24 cellular contexts compared by ENCODE assay signal in genomic region chr4:14596437-14596836, GRCh38.
"Had no signal": no experiment of that assay in that cellular context is flagged by ENCODE, and none has a peak within 500 bp of the region (broad histone marks: within the 10 kb centered on the region; RNA-seq: fewer than 3 reads in every experiment).

No MANE protein-coding gene starts in this region.

- H3K36me3 ChIP-seq: SJSA1 had no signal

- H3K9me3 ChIP-seq: SJSA1 had no signal

- H3K27ac ChIP-seq: HL-60, KMS-11, RWPE1, SJSA1, SK-N-MC had no signal

- H3K27ac Mint-ChIP-seq: IgD-negative memory B cell had no signal

- H3K27me3 Mint-ChIP-seq: IgD-negative memory B cell had no signal

- ATAC-seq: K562, Panc1, PC-3 had no signal

- DNase-seq: MM.1S, NCI-H1092 treated with DMSO at 0.1 percent for 48 hours, NCI-H1417 treated with DMSO at 0.1 percent for 48 hours, NCI-H146, NCI-H1694 treated with DMSO at 0.1 percent for 48 hours, NCI-H1930, NCI-H2081 treated with DMSO at 0.1 percent for 48 hours, NCI-H2171, NCI-H226, NCI-H446, NCI-H510A, NCI-H524 treated with DMSO at 0.1 percent for 48 hours, NCI-H69, NCI-H774, SIG-M5 had no signal

- H3K36me3 Mint-ChIP-seq: IgD-negative memory B cell had no signal

- H3K27me3 ChIP-seq: SJSA1 had no signal

- H3K4me2 ChIP-seq: KMS-11 had no signal

- H3K4me3 ChIP-seq: K562, SJSA1, SK-N-MC had no signal

- H3K4me3 Mint-ChIP-seq: IgD-negative memory B cell had no signal

- H3K4me1 ChIP-seq: SJSA1 had no signal
